8 cellular contexts compared by ENCODE assay signal in genomic region chr3:48186993-48187578, GRCh38. TPM values are rescaled to one million over a fixed set of nuclear protein-coding genes. Genes with fewer than 3 reads are reported as not detected.
DNase-seq lines count a peak whose midpoint lies in the region; ATAC-seq and TF ChIP-seq lines count a peak whose summit lies in the region.

No MANE protein-coding gene starts in this region.

- H3K4me1 ChIP-seq in right cardiac atrium (ENCODE audit: control insufficient read depth, insufficient read depth, low read length), result no peaks in the 10 kb centered on the region

- H3K27me3 ChIP-seq in WERI-Rb-1 (ENCODE audit: insufficient read depth, low read depth, severe bottlenecking) (no peaks in the 10 kb centered on the region), right cardiac atrium (ENCODE audit: control insufficient read depth, insufficient read depth) (no peaks in the 10 kb centered on the region)

- TF ChIP-seq CTCF in WERI-Rb-1 (IDR thresholded peaks at IDR 0.05; ENCODE audit: low read depth, low read length), result no peak

- peak overlapping the region; percentile 85 for H3K27ac Mint-ChIP-seq in stimulated activated effector memory CD8-positive, alpha-beta T cell treated with anti-CD3 and anti-CD28 coated beads, Interleukin-12 subunit alpha, Interleukin-12 subunit beta, amount 100 ng/mL, for 72 hours

- intact Hi-C loops in right cardiac atrium (cut with DNase I), result no loop called here

- H3K36me3 Mint-ChIP-seq in stimulated activated effector memory CD8-positive, alpha-beta T cell treated with anti-CD3 and anti-CD28 coated beads, Interleukin-12 subunit alpha, Interleukin-12 subunit beta, amount 100 ng/mL, for 72 hours, result peaks cover 59% of the 10 kb centered on the region

- peak overlapping the region; percentile 77 for H3K4me3 Mint-ChIP-seq in stimulated activated effector memory CD8-positive, alpha-beta T cell treated with anti-CD3 and anti-CD28 coated beads, Interleukin-12 subunit alpha, Interleukin-12 subunit beta, amount 100 ng/mL, for 72 hours

- 15% methylated on average over 14 of the region's 14 CpGs for WGBS in right cardiac atrium

- H3K4me1 Mint-ChIP-seq in stimulated activated effector memory CD8-positive, alpha-beta T cell treated with anti-CD3 and anti-CD28 coated beads, Interleukin-12 subunit alpha, Interleukin-12 subunit beta, amount 100 ng/mL, for 72 hours, result peaks cover 10% of the 10 kb centered on the region

- peak overlapping the region; percentile 95 for H3K4me3 ChIP-seq in WERI-Rb-1 (ENCODE audit: low read depth, low read length)
- peak overlapping the region; percentile 58 for H3K4me3 ChIP-seq in right cardiac atrium (ENCODE audit: low read length)

- no peaks in the 10 kb centered on the region for H3K9me3 Mint-ChIP-seq in stimulated activated effector memory CD8-positive, alpha-beta T cell treated with anti-CD3 and anti-CD28 coated beads, Interleukin-12 subunit alpha, Interleukin-12 subunit beta, amount 100 ng/mL, for 72 hours

- peak overlapping the region; percentile 92 for H3K27ac ChIP-seq in WERI-Rb-1
- H3K27ac ChIP-seq in right cardiac atrium (ENCODE audit: low read length), result no peak overlapping the region

- peak in 2 of 3 experiments; percentile 32 to 46 for DNase-seq in NCI-H1417 (lab: John Stamatoyannopoulos, UW)
- DNase-seq in NCI-H1417 treated with DMSO at 0.1 percent for 48 hours (lab: John Stamatoyannopoulos, UW), result no peak
- DNase-seq in WERI-Rb-1, result no peak
- DNase-seq in right cardiac atrium, result no peak
- DNase-seq in stimulated activated effector memory CD8-positive, alpha-beta T cell treated with anti-CD3 and anti-CD28 coated beads, Interleukin-12 subunit alpha, Interleukin-12 subunit beta, amount 100 ng/mL, for 72 hours (ENCODE audit: low spot score in 2 of 2), result no peak
- DNase-seq in hypothalamus (lab: John Stamatoyannopoulos, UW), result no peak
- DNase-seq in mesenteric fat pad (ENCODE audit: low spot score), result no peak

- peaks cover 55% of the 10 kb centered on the region for H3K36me3 ChIP-seq in WERI-Rb-1

- ATAC-seq in right cardiac atrium (no peak), GM19035 (IDR thresholded peaks at IDR 0.05; ENCODE audit: unreplicated experiment) (no peak)
- no peak for ATAC-seq in stimulated activated effector memory CD8-positive, alpha-beta T cell treated with anti-CD3 and anti-CD28 coated beads, Interleukin-12 subunit alpha, Interleukin-12 subunit beta, amount 100 ng/mL, for 72 hours

- H3K9me3 ChIP-seq in WERI-Rb-1 (ENCODE audit: severe bottlenecking) (no peaks in the 10 kb centered on the region), right cardiac atrium (ENCODE audit: control insufficient read depth, low read length) (no peaks in the 10 kb centered on the region)

RNA-seq across cellular contexts. Expression of gene CDC25A, which starts 1.1 kb away (rescaled TPM):
- total RNA-seq in right cardiac atrium, result 1 to 10 TPM in 1 of 4 donors, under 1 TPM in 3; 0.71 to 1.0 (median 0.87) TPM
- 0.86 TPM for polyA plus RNA-seq in right cardiac atrium
- total RNA-seq in mesenteric fat pad, result 0.87 TPM

RNA-seq across cellular contexts. Expression of gene CAMP, which starts 36.2 kb away (rescaled TPM):
- total RNA-seq in right cardiac atrium (1 to 10 TPM in 1 of 4 donors, under 1 TPM in 3; 0.50 to 2.1 (median 0.73) TPM), mesenteric fat pad (0.48 TPM)
- polyA plus RNA-seq in right cardiac atrium, result 1.8 TPM

RNA-seq across cellular contexts. Expression of gene ZNF589, which starts 53.8 kb away (rescaled TPM):
- total RNA-seq in right cardiac atrium, result 10 to 100 TPM; 11.4 to 18.5 (median 15.0) TPM
- 5.6 TPM for polyA plus RNA-seq in right cardiac atrium
- total RNA-seq in mesenteric fat pad, result 6.4 TPM

Comparison
In these comparisons a context has a peak if more than half of its experiments do, and no peak if none do; other contexts are left out.
1. DNase-seq: peak in NCI-H1417 (2 of 3); none in NCI-H1417 treated with DMSO at 0.1 percent for 48 hours (single experiment), WERI-Rb-1 (single experiment), right cardiac atrium (0 of 3), stimulated activated effector memory CD8-positive, alpha-beta T cell treated with anti-CD3 and anti-CD28 coated beads, Interleukin-12 subunit alpha, Interleukin-12 subunit beta, amount 100 ng/mL, for 72 hours (0 of 2), hypothalamus (0 of 51) and mesenteric fat pad (single experiment).